In genomic region chr6:136979206-136979605, GRCh38 we compare ENCODE assay signal across 1 cellular context.
TF ChIP-seq lines count a peak whose summit lies in the region.

No MANE protein-coding gene starts in this region.

TF ChIP-seq in H1, 55 proteins besides CTCF, POLR2A, EP300 and RAD21 (continued from another document):
- TF ChIP-seq ATF2 (IDR thresholded peaks at IDR 0.05; ENCODE audit: low read length): no peak
- no peak for TF ChIP-seq YY1 (IDR thresholded peaks at IDR 0.05; ENCODE audit: low read depth, low read length)
- TF ChIP-seq RFX5 (IDR thresholded peaks at IDR 0.05; ENCODE audit: borderline replicate concordance, low read depth, low read length): no peak
- TF ChIP-seq FOSL1 (IDR thresholded peaks at IDR 0.05; ENCODE audit: insufficient read depth, low read depth, low read length): no peak
- no peak for TF ChIP-seq RXRA (IDR thresholded peaks at IDR 0.05; ENCODE audit: insufficient read depth, low read depth, low read length)
- no peak for TF ChIP-seq SP1 (IDR thresholded peaks at IDR 0.05; ENCODE audit: low read depth, low read length)
- no peak for TF ChIP-seq NRF1 (IDR thresholded peaks at IDR 0.05; ENCODE audit: low read depth, low read length)
- no peak for TF ChIP-seq CHD2 (IDR thresholded peaks at IDR 0.05; ENCODE audit: low read length)
- no peak for TF ChIP-seq TBP (IDR thresholded peaks at IDR 0.05; ENCODE audit: low read depth, low read length)
- no peak for TF ChIP-seq JUND (IDR thresholded peaks at IDR 0.05; ENCODE audit: low read length)
- no peak for TF ChIP-seq KDM4A (IDR thresholded peaks at IDR 0.05; ENCODE audit: low read depth, low read length, severe bottlenecking)
- TF ChIP-seq ASH2L (IDR thresholded peaks at IDR 0.05; ENCODE audit: low read length): no peak
- no peak for TF ChIP-seq MAFK (IDR thresholded peaks at IDR 0.05; ENCODE audit: low read depth, low read length)
- no peak for TF ChIP-seq TCF12 (IDR thresholded peaks at IDR 0.05; ENCODE audit: low read depth, low read length)
- no peak for TF ChIP-seq CBX5 (IDR thresholded peaks at IDR 0.05; ENCODE audit: low read depth, low read length)
- no peak for TF ChIP-seq POLR2AphosphoS5 (IDR thresholded peaks at IDR 0.05; ENCODE audit: low read depth, low read length)
- no peak for TF ChIP-seq TAF7 (optimal IDR thresholded peaks at IDR 0.05; ENCODE audit: borderline replicate concordance, low read depth, low read length)
- no peak for TF ChIP-seq EZH2 (IDR thresholded peaks at IDR 0.05; ENCODE audit: low read depth, low read length, severe bottlenecking)
TF ChIP-seq in H1: peak in this region for 0.
